In the genomic region with DNA sequence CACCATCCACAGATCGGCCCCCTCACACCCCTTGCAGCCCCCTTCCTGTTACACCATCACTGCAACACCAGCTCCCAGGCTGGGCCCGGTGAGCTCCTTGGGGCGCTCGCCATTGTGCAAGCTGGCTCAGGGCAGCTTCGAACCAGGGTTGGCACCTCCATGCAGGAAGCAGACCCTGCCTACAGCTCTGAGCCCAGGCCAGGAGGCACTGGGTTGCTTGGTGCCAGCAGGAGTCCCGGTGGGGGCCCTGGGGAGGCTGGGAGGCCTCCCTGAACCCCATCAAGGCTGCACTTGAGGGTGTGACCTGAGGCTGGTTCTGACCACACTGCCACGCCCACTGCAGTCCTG, we compare ENCODE assay signal across 10 cellular contexts.
"Had no signal": no experiment of that assay in that cellular context is flagged by ENCODE, and none has a peak within 500 bp of the region (broad histone marks: within the 10 kb centered on the region; RNA-seq: fewer than 3 reads in every experiment).

No MANE protein-coding gene starts in this region.

- H3K9me3 ChIP-seq: ascending aorta, heart left ventricle had no signal

- H3K27me3 ChIP-seq: ascending aorta, brain microvascular endothelial cell had no signal

- H3K27ac ChIP-seq: ascending aorta, brain microvascular endothelial cell, coronary artery, dorsolateral prefrontal cortex, heart left ventricle, WERI-Rb-1 had no signal

- H3K4me3 ChIP-seq: ascending aorta, coronary artery, dorsolateral prefrontal cortex, heart left ventricle had no signal

- H3K36me3 ChIP-seq: ascending aorta, brain microvascular endothelial cell, heart left ventricle, WERI-Rb-1 had no signal

- H3K4me1 ChIP-seq: ascending aorta had no signal

- FAIRE-seq: bronchial epithelial cell, frontal cortex had no signal

- DNase-seq: brain microvascular endothelial cell, foreskin fibroblast, T1000 had no signal
